1 cellular context compared by ENCODE assay signal in genomic region chr4:47482326-47482725, GRCh38.
A peak's percentile ranks its signal among the peaks of the same experiment; 100 is the strongest.
TF ChIP-seq lines count a peak whose summit lies in the region.

No MANE protein-coding gene starts in this region.

TF ChIP-seq in endothelial cell of umbilical vein, 7 proteins besides CTCF, POLR2A, EP300 and RAD21:
- TF ChIP-seq EZH2 (IDR thresholded peaks at IDR 0.05; ENCODE audit: borderline replicate concordance, low read depth, low read length, severe bottlenecking): no peak
- TF ChIP-seq MYC (IDR thresholded peaks at IDR 0.05; ENCODE audit: low read depth, low read length): no peak
- no peak for TF ChIP-seq GATA2 (IDR thresholded peaks at IDR 0.05; ENCODE audit: insufficient read depth, insufficient read length, low read depth, low read length)
- TF ChIP-seq POLR2AphosphoS5 (IDR thresholded peaks at IDR 0.05; ENCODE audit: insufficient read depth, low read depth, low read length): no peak
- peak; percentile 42 for TF ChIP-seq FOS (IDR thresholded peaks at IDR 0.05; ENCODE audit: borderline replicate concordance, insufficient read depth, low read length)
